Comparison of ENCODE assay signal across 19 cellular contexts in the genomic region with DNA sequence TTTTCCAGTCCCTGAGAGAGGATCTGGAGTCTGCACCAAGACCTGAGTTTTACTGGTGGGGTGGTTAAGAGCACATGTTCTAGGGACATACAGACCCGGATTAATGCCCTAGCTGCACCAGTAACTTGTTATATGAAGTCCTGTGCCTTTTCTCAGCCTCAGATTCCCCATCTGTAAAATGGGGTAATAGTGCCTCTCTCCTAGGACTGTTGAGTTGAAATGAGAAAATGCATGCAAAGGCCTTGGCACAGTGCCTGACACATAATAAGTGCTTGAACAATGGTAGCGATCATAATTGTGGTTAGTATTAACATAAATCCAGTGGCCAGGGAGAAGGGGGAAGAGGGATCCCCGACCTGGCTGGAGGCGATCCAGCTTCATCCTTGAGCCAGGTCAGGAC. TPM values are rescaled to one million over a fixed set of nuclear protein-coding genes. Genes with fewer than 3 reads are reported as not detected.
DNase-seq lines count a peak whose midpoint lies in the region; ATAC-seq and TF ChIP-seq lines count a peak whose summit lies in the region.
"Had no signal": no experiment of that assay in that cellular context is flagged by ENCODE, and none has a peak within 500 bp of the region (broad histone marks: within the 10 kb centered on the region; RNA-seq: fewer than 3 reads in every experiment).

No MANE protein-coding gene starts in this region.

- H3K4me3 ChIP-seq in SK-N-SH (ENCODE audit: low read depth in 2 of 2, low read length in 1 of 2) (no peak overlapping the region), RWPE2 (ENCODE audit: severe bottlenecking) (no peak overlapping the region), right cardiac atrium (ENCODE audit: low read length) (no peak overlapping the region), thoracic aorta (no peak overlapping the region)
- H3K4me3 ChIP-seq: GM12878, skin epidermis had no signal

- peaks cover 50 to 69% of the 10 kb centered on the region in 2 experiments for H3K4me1 ChIP-seq in SK-N-SH (ENCODE audit: control insufficient read depth in 1 of 2, insufficient read depth in 2 of 2, low read depth in 1 of 2, low read length in 1 of 2)
- H3K4me1 ChIP-seq in RWPE2 (ENCODE audit: insufficient read depth, poor library complexity, severe bottlenecking): peaks cover 44% of the 10 kb centered on the region
- peaks cover 60% of the 10 kb centered on the region for H3K4me1 ChIP-seq in right cardiac atrium (ENCODE audit: control insufficient read depth, insufficient read depth, low read length)
- peaks cover 44 to 94% of the 10 kb centered on the region in 2 donors for H3K4me1 ChIP-seq in thoracic aorta (ENCODE audit: control insufficient read depth in 1 of 2, low read depth in 2 of 2)

- no peak for TF ChIP-seq RAD21 in SK-N-SH (IDR thresholded peaks at IDR 0.05; ENCODE audit: low read length)

- H3K9ac ChIP-seq in SK-N-SH: no peak overlapping the region

- H3K27me3 ChIP-seq in SK-N-SH (ENCODE audit: insufficient read depth) (no peaks in the 10 kb centered on the region), RWPE2 (ENCODE audit: insufficient read depth, poor library complexity, severe bottlenecking) (no peaks in the 10 kb centered on the region), right cardiac atrium (ENCODE audit: control insufficient read depth, insufficient read depth) (no peaks in the 10 kb centered on the region), thoracic aorta (replicated peaks; ENCODE audit: insufficient read depth) (no peaks in the 10 kb centered on the region)

- no peak overlapping the region; the same call in 1 of the 2 replicates for H3K4me2 ChIP-seq in SK-N-SH

- H3K9me3 ChIP-seq in SK-N-SH: no peaks in the 10 kb centered on the region
- no peaks in the 10 kb centered on the region for H3K9me3 ChIP-seq in RWPE2 (ENCODE audit: severe bottlenecking)
- H3K9me3 ChIP-seq in right cardiac atrium (ENCODE audit: control insufficient read depth, low read length): no peaks in the 10 kb centered on the region
- H3K9me3 ChIP-seq in thoracic aorta: no peaks in the 10 kb centered on the region

- POLR2A ChIA-PET in SK-N-SH (lab: Yijun Ruan, JAX): no interaction called here

- no peaks in the 10 kb centered on the region for H3F3A ChIP-seq in SK-N-SH (replicated peaks; ENCODE audit: insufficient read depth)

- no peaks in the 10 kb centered on the region for H3K9me2 ChIP-seq in SK-N-SH

- 86% methylated on average over 2 of the region's 4 CpGs for WGBS in SK-N-SH (ENCODE audit: low lambda C conversion rate)
- 61% methylated on average over 4 of the region's 4 CpGs for WGBS in right cardiac atrium

- intact Hi-C loops in right cardiac atrium (cut with DNase I): no loop called here

- no peak overlapping the region for H2AFZ ChIP-seq in SK-N-SH (ENCODE audit: low read depth)

- H4K20me1 ChIP-seq in SK-N-SH (ENCODE audit: insufficient read depth): peaks cover 72% of the 10 kb centered on the region

- TF ChIP-seq CTCF in SK-N-SH (IDR thresholded peaks at IDR 0.05): no peak
- TF ChIP-seq CTCF in RWPE2 (IDR thresholded peaks at IDR 0.05; ENCODE audit: poor library complexity, severe bottlenecking): no peak
- no peak for TF ChIP-seq CTCF in thoracic aorta (IDR thresholded peaks at IDR 0.05)

- ATAC-seq in SK-N-SH treated with all-trans-retinoic acid at 6 μM for 48 hours (no peak), RWPE2 (ENCODE audit: low read depth) (no peak), right cardiac atrium (no peak), thoracic aorta (ENCODE audit: insufficient number of reproducible peaks, low FRiP score, low read depth) (no peak), HG02571 (IDR thresholded peaks at IDR 0.05; ENCODE audit: unreplicated experiment) (no peak), HG03159 (IDR thresholded peaks at IDR 0.05; ENCODE audit: unreplicated experiment) (no peak)
- ATAC-seq: GM12878, PC-3 had no signal

- H3K36me3 ChIP-seq in SK-N-SH (replicated peaks in 1 of 2; ENCODE audit: control insufficient read depth in 1 of 2, insufficient read depth in 2 of 2, low read length in 1 of 2) (peaks cover 0 to 2% of the 10 kb centered on the region in 2 experiments), RWPE2 (ENCODE audit: low read depth) (peaks cover 21% of the 10 kb centered on the region), thoracic aorta (no peaks in the 10 kb centered on the region)

- H3K79me2 ChIP-seq in SK-N-SH (ENCODE audit: insufficient read depth): peaks cover 88% of the 10 kb centered on the region

- no peak overlapping the region for H3K27ac ChIP-seq in SK-N-SH (ENCODE audit: low read depth in 2 of 2, low read length in 1 of 2)
- H3K27ac ChIP-seq in RWPE2 (ENCODE audit: poor library complexity, severe bottlenecking): peak overlapping the region; percentile 52
- peak overlapping the region; percentile 1 for H3K27ac ChIP-seq in right cardiac atrium (ENCODE audit: low read length)
- H3K27ac ChIP-seq in thoracic aorta: peak overlapping the region; percentile 69 to 74

- no peak for DNase-seq in SK-N-SH
- no peak for DNase-seq in RWPE2 (ENCODE audit: low spot score)
- DNase-seq in right cardiac atrium: peak in 1 of 3 donors; percentile 37
- DNase-seq in thoracic aorta (ENCODE audit: low spot score): no peak
- no peak for DNase-seq in NCI-H1930 (lab: John Stamatoyannopoulos, UW)
- DNase-seq: activated CD4-positive, alpha-beta memory T cell treated with anti-CD3 and anti-CD28 coated beads for 36 hours; activated effector memory CD4-positive, alpha-beta T cell treated with anti-CD3 and anti-CD28 coated beads, Interleukin-2, amount 50 U/mL, for 16 hours; central memory CD4-positive, alpha-beta T cell; immature natural killer cell; NCI-H187; PC-3; T-helper 9 cell had no signal

- CTCF ChIA-PET in SK-N-SH (lab: Yijun Ruan, JAX): interaction anchor here (0.9 to 27.7 kb wide), 9 partner anchors 8 to 291 kb away, joined by 3 to 603 read pairs (median 4); no protein-coding TSS in a partner anchor

- no peak for TF ChIP-seq EP300 in SK-N-SH (IDR thresholded peaks at IDR 0.05; ENCODE audit: borderline replicate concordance in 1 of 2, low read depth in 1 of 2, low read length in 1 of 2)

TF ChIP-seq in SK-N-SH, 30 proteins besides CTCF, POLR2A, EP300 and RAD21:
- TF ChIP-seq SMC3 (IDR thresholded peaks at IDR 0.05; ENCODE audit: low read depth, low read length) (no peak), NRF1 (IDR thresholded peaks at IDR 0.05; ENCODE audit: low read depth, low read length) (no peak), NFIC (IDR thresholded peaks at IDR 0.05; ENCODE audit: borderline replicate concordance) (peak; percentile 45; the same call in 1 of the 2 replicates), RFX5 (IDR thresholded peaks at IDR 0.05; ENCODE audit: low read length) (no peak), TAF1 (IDR thresholded peaks at IDR 0.05; ENCODE audit: borderline replicate concordance, low read depth, low read length) (no peak)
- TF ChIP-seq, protein P1, sequence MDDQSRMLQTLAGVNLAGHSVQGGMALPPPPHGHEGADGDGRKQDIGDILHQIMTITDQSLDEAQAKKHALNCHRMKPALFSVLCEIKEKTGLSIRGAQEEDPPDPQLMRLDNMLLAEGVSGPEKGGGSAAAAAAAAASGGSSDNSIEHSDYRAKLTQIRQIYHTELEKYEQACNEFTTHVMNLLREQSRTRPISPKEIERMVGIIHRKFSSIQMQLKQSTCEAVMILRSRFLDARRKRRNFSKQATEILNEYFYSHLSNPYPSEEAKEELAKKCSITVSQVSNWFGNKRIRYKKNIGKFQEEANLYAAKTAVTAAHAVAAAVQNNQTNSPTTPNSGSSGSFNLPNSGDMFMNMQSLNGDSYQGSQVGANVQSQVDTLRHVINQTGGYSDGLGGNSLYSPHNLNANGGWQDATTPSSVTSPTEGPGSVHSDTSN (IDR thresholded peaks at IDR 0.05): peak; percentile 21; the same call in 1 of the 2 replicates
- TF ChIP-seq, protein P2, sequence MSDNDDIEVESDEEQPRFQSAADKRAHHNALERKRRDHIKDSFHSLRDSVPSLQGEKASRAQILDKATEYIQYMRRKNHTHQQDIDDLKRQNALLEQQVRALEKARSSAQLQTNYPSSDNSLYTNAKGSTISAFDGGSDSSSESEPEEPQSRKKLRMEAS (IDR thresholded peaks at IDR 0.05; ENCODE audit: low read depth): no peak

TF ChIP-seq in SK-N-SH treated with all-trans-retinoic acid at 6 μM for 48 hours, 23 proteins besides CTCF, POLR2A, EP300 and RAD21:
- no peak for TF ChIP-seq ZFP30 (CRISPR knock-in tag; IDR thresholded peaks at IDR 0.05)
- TF ChIP-seq GLIS3 (CRISPR knock-in tag; IDR thresholded peaks at IDR 0.05): no peak
- no peak for TF ChIP-seq OSR1 (CRISPR knock-in tag; IDR thresholded peaks at IDR 0.05)

RNA-seq across cellular contexts. Expression of a gene that starts 12.3 kb away (rescaled TPM):
- 3.1 and 8.5 TPM in 2 replicates for polyA plus RNA-seq in SK-N-SH (2012; rRNA removed)
- polyA plus RNA-seq in SK-N-SH (2012; cell fraction: cytosol; rRNA removed): 3.2 and 4.4 TPM in 2 replicates
- 19.2 and 28.1 TPM in 2 replicates for polyA plus RNA-seq in SK-N-SH (2012; cell fraction: nucleus; rRNA removed)
- total RNA-seq in right cardiac atrium: 10 to 100 TPM; 40.4 to 53.5 (median 50.6) TPM
- 26.3 TPM for polyA plus RNA-seq in right cardiac atrium
- total RNA-seq in thoracic aorta: 10 to 100 TPM; 38.3 to 55.4 TPM

RNA-seq across cellular contexts. Expression of a gene that starts 43.4 kb away (rescaled TPM):
- polyA plus RNA-seq in SK-N-SH (2012; rRNA removed) (not detected in 2 replicates), right cardiac atrium (3.5 TPM)
- polyA plus RNA-seq in SK-N-SH (2012; cell fraction: cytosol; rRNA removed): not detected in 2 replicates
- polyA plus RNA-seq in SK-N-SH (2012; cell fraction: nucleus; rRNA removed): 0.01 TPM in 1 of 2 replicates, not detected in the other
- total RNA-seq in right cardiac atrium (10 to 100 TPM in 1 of 4 donors, 1 to 10 TPM in 3; 3.2 to 12.6 (median 5.1) TPM), thoracic aorta (10 to 100 TPM; 17.0 to 21.5 TPM)
- total RNA-seq: epithelial cell of proximal tubule, PC-3 had no signal
- polyA plus RNA-seq: AG04450 had no signal

Comparison
In these comparisons a context has a peak if more than half of its experiments do, and no peak if none do; other contexts are left out.
1. H3K27ac ChIP-seq: peak in RWPE2 (single experiment), right cardiac atrium (single experiment) and thoracic aorta (2 of 2); none in SK-N-SH (0 of 2).